ENCODE assay signal across 10 cellular contexts in genomic region chr13:94323746-94324408, GRCh38.
DNase-seq lines count a peak whose midpoint lies in the region; TF ChIP-seq lines count a peak whose summit lies in the region.
"Had no signal": no experiment of that assay in that cellular context is flagged by ENCODE, and none has a peak within 500 bp of the region (broad histone marks: within the 10 kb centered on the region; RNA-seq: fewer than 3 reads in every experiment).

No MANE protein-coding gene starts in this region.

- peaks cover 0 to 47% (median 15%) of the 10 kb centered on the region in 4 donors for H3K4me1 ChIP-seq in tibial artery
- H3K4me1 ChIP-seq in HAP-1, result no peaks in the 10 kb centered on the region
- peaks cover 0 to 15% (median 2%) of the 10 kb centered on the region in 4 donors for H3K4me1 ChIP-seq in tibial nerve

- TF ChIP-seq EP300 in tibial nerve (IDR thresholded peaks at IDR 0.05), result no peak

- peak in 4 of 6 experiments; percentile 10 to 76 (median 67) for DNase-seq in stimulated activated naive CD4-positive, alpha-beta T cell (lab: John Stamatoyannopoulos, UW)
- DNase-seq in stimulated activated naive CD4-positive, alpha-beta T cell treated with Interleukin-2 at 50 U/mL for 16 hours (lab: John Stamatoyannopoulos, UW), result no peak
- DNase-seq in NAMALWA (ENCODE audit: low spot score) (peak; percentile 79), tibial artery (no peak), HAP-1 (ENCODE audit: low spot score in 2 of 2) (no peak), tibial nerve (ENCODE audit: low spot score in 2 of 2) (no peak), NCI-H2081 treated with DMSO at 0.1 percent for 48 hours (lab: John Stamatoyannopoulos, UW) (no peak)
- peak; percentile 64 for DNase-seq in central memory CD4-positive, alpha-beta T cell
- DNase-seq: NCI-H2171 had no signal

- H3K27me3 ChIP-seq in tibial artery (no peaks in the 10 kb centered on the region), HAP-1 (ENCODE audit: low read depth) (no peaks in the 10 kb centered on the region), tibial nerve (no peaks in the 10 kb centered on the region)

- in situ Hi-C loops in HAP-1 (cut with MboI; ENCODE audit: low sequenced_read_pairs), result no loop called here

- H3K9me3 ChIP-seq in tibial artery, result no peaks in the 10 kb centered on the region
- H3K9me3 ChIP-seq in HAP-1, result no peaks in the 10 kb centered on the region
- no peaks in the 10 kb centered on the region for H3K9me3 ChIP-seq in tibial nerve

- TF ChIP-seq CTCF in tibial artery (IDR thresholded peaks at IDR 0.05), result no peak
- TF ChIP-seq CTCF in tibial nerve (IDR thresholded peaks at IDR 0.05), result no peak

- H3K27ac ChIP-seq in tibial artery (no peak overlapping the region), tibial nerve (no peak overlapping the region)
- H3K27ac ChIP-seq: C4-2B had no signal

- intact Hi-C loops in tibial artery (cut with DNase I; ENCODE audit: low total_unique reads), result no loop called here

- H3K36me3 ChIP-seq in tibial artery (no peaks in the 10 kb centered on the region), HAP-1 (replicated peaks) (no peaks in the 10 kb centered on the region), tibial nerve (no peaks in the 10 kb centered on the region)

- TF ChIP-seq POLR2A in tibial nerve (IDR thresholded peaks at IDR 0.05), result no peak

- H3K4me3 ChIP-seq in tibial artery, result no peak overlapping the region
- no peak overlapping the region for H3K4me3 ChIP-seq in HAP-1
- H3K4me3 ChIP-seq in tibial nerve, result no peak overlapping the region

- whole genome bisulfite sequencing in tibial nerve, 2 donors, result 80 to 81% methylated on average over 7 of the region's 7 CpGs

Comparison
In these comparisons a context has a peak if more than half of its experiments do, and no peak if none do; other contexts are left out.
1. DNase-seq: peak in stimulated activated naive CD4-positive, alpha-beta T cell (4 of 6), NAMALWA (single experiment) and central memory CD4-positive, alpha-beta T cell (single experiment); none in stimulated activated naive CD4-positive, alpha-beta T cell treated with Interleukin-2 at 50 U/mL for 16 hours (single experiment), tibial artery (0 of 2), HAP-1 (0 of 2), tibial nerve (0 of 2) and NCI-H2081 treated with DMSO at 0.1 percent for 48 hours (single experiment).